Comparison of ENCODE assay signal across 28 cellular contexts in genomic region chr1:87137342-87137739, GRCh38.
"Had no signal": no experiment of that assay in that cellular context is flagged by ENCODE, and none has a peak within 500 bp of the region (broad histone marks: within the 10 kb centered on the region; RNA-seq: fewer than 3 reads in every experiment).

No MANE protein-coding gene starts in this region.

- ATAC-seq: activated CD4-positive, alpha-beta T cell treated with anti-CD3 and anti-CD28 coated beads for 36 hours; activated CD4-positive, CD25-positive, alpha-beta regulatory T cell treated with anti-CD3 and anti-CD28 coated beads, Interleukin-2, amount 50 U/mL, for 24 hours; activated CD8-positive, alpha-beta T cell treated with anti-CD3 and anti-CD28 coated beads, Interleukin-2, amount 10 ng/mL, durations not matched to agents 7 days and 5 days; body of pancreas; Panc1; WTC11 had no signal

- H3K27ac ChIP-seq: body of pancreas, breast epithelium, SJCRH30, SK-N-MC had no signal

- DNase-seq: activated CD4-positive, alpha-beta T cell treated with anti-CD3 and anti-CD28 coated beads for 36 hours; activated CD4-positive, alpha-beta T cell treated with anti-CD3 and anti-CD28 coated beads, Interleukin-2, amount 10 ng/mL, durations not matched to agents 7 days and 5 days; activated CD4-positive, alpha-beta T cell treated with anti-CD3 and anti-CD28 coated beads, Interleukin-2, amount 50 U/mL, for 48 hours; activated CD8-positive, alpha-beta T cell treated with anti-CD3 and anti-CD28 coated beads, Interleukin-2, amount 10 ng/mL, durations not matched to agents 7 days and 5 days; activated gamma-delta T cell; activated naive CD4-positive, alpha-beta T cell treated with Interleukin-2 at 50 U/mL for 16 hours; activated naive CD8-positive, alpha-beta T cell treated with anti-CD3 and anti-CD28 coated beads, Interleukin-2, amount 10 ng/mL, durations not matched to agents 7 days and 5 days; activated T-cell treated with anti-CD3 and anti-CD28 coated beads, Interleukin-2, amount 50 U/mL, for 24 hours; amygdala; body of pancreas; cerebellar nuclear complex; NCI-H1092; NCI-H1436 treated with DMSO at 0.1 percent for 48 hours; NCI-H1694 treated with DMSO at 0.1 percent for 48 hours; NCI-H2029; NCI-H2107; NCI-H2171; NCI-H510A; NCI-H526; NCI-H748 treated with DMSO at 0.1 percent for 48 hours; SHP77; SJCRH30; T1000 had no signal
